In the genomic region with DNA sequence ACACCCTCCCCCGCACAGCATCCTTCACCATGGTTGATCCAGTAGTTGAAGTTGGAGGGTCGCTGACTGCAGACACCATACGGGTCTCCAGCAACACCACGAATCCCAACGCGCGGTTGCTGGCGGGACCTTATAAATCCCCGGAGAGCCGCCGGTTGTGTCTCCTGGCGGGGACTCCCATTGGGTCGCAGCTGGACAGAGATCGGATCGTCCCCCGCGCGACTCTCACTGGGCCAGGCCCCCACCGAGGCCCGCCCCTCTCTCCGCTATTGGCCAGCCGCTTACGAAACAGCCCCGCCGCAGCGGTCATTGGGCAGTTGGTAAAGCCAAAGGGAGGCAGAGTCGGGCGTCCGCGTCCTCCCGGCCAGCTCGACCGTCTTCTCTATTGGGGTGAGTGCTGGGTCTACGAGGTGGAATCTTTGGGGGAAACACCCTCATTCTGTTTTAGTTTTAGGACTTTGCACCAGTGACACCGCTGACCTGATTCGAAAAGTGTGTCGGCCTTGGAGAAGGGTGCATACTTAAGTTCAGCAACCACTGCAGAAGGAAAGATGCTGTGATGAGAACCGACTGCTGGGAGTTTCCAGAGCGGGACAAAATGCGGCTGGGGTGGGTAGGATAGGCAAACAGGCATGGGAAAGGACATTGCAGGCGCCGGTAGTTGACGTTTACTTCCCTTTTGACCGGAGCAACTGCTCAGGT, we compare ENCODE assay signal across 1 cellular context.
TF ChIP-seq lines count a peak whose summit lies in the region.

No MANE protein-coding gene starts in this region.

TF ChIP-seq in Ishikawa, 13 proteins besides CTCF, POLR2A, EP300 and RAD21:
- TF ChIP-seq FOXM1 (IDR thresholded peaks at IDR 0.05; ENCODE audit: borderline replicate concordance, low read depth) (no peak), CEBPB (IDR thresholded peaks at IDR 0.05) (peak; percentile 75)
TF ChIP-seq in Ishikawa: peak in this region for 1.
